ENCODE assay signal across 1 cellular context in genomic region chr14:105059035-105059916, GRCh38.
TF ChIP-seq lines count a peak whose summit lies in the region.

No MANE protein-coding gene starts in this region.

TF ChIP-seq in HepG2, 621 proteins besides CTCF, POLR2A, EP300 and RAD21 (continued from another document):
- no peak for TF ChIP-seq NONO (IDR thresholded peaks at IDR 0.05)
- no peak for TF ChIP-seq NONO (CRISPR knock-in tag; conservative IDR thresholded peaks at IDR 0.05)
